ENCODE assay signal across 8 cellular contexts in the genomic region with DNA sequence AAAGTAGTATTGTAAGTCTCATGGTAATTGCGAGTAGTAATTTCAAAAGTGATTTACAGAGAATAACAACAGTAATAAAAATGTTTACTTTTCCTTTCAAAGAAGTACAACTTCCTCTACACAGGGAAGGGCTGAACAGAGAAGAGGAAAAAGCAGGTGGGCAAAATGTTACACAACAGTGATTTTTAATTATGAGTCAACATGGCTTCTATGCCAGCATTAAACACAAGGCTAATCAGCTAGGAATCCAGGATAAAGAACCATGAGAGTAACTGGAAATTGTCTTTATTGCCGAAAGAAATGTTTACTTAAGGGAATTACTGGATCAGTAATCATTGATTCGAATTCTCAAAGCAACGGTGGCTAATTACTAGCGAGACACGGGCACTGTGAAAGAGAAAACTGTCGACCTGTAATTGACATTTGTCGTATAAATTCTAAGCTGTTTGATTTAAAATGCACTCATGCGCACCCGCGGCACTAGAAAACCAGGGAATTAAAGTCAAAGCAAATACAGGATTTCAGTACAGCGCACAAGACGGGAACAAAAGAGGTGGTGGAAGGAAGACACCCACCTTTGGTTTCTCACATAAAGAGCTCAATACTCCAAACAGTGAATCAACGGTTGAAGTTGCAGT. TPM values are rescaled to one million over a fixed set of nuclear protein-coding genes. Genes with fewer than 3 reads are reported as not detected.
A peak's percentile ranks its signal among the peaks of the same experiment; 100 is the strongest.
DNase-seq lines count a peak whose midpoint lies in the region; ATAC-seq and TF ChIP-seq lines count a peak whose summit lies in the region.

No MANE protein-coding gene starts in this region.

- H3K4me1 ChIP-seq in adrenal gland (replicated peaks in 1 of 2) (peaks cover 11 to 23% of the 10 kb centered on the region in 2 donors), skeletal muscle satellite cell (ENCODE audit: control insufficient read depth, insufficient read depth, low read length) (peaks cover 25% of the 10 kb centered on the region)

- H3K36me3 Mint-ChIP-seq in activated naive CD4-positive, alpha-beta T cell treated with anti-CD3 and anti-CD28 coated beads, Interleukin-2, amount 50 U/mL, for 24 hours, result no peaks in the 10 kb centered on the region

- no peak for TF ChIP-seq CTCF in adrenal gland (IDR thresholded peaks at IDR 0.05)

- H3K27ac Mint-ChIP-seq in activated naive CD4-positive, alpha-beta T cell treated with anti-CD3 and anti-CD28 coated beads, Interleukin-2, amount 50 U/mL, for 24 hours, result peak overlapping the region; percentile 90

- peaks cover 30% of the 10 kb centered on the region for H3K4me1 Mint-ChIP-seq in activated naive CD4-positive, alpha-beta T cell treated with anti-CD3 and anti-CD28 coated beads, Interleukin-2, amount 50 U/mL, for 24 hours

- H3K4me2 ChIP-seq in skeletal muscle satellite cell (ENCODE audit: low read length), result peak overlapping the region; percentile 84

- peak overlapping the region; percentile 91 to 98 (median 97) for H3K27ac ChIP-seq in adrenal gland

- WGBS in adrenal gland, 4 donors, result 2 to 4% (median 2%) methylated on average over 14 of the region's 14 CpGs

- H3K9me3 ChIP-seq in adrenal gland (replicated peaks in 1 of 3) (no peaks in the 10 kb centered on the region), iPS-18c (ENCODE audit: control insufficient read depth, insufficient read depth, low read length) (peaks cover 2% of the 10 kb centered on the region), skeletal muscle satellite cell (replicated peaks; ENCODE audit: low read length) (no peaks in the 10 kb centered on the region)

- no peak for ATAC-seq in HG02642 (IDR thresholded peaks at IDR 0.05; ENCODE audit: poor library complexity, unreplicated experiment)

- H3K4me3 Mint-ChIP-seq in activated naive CD4-positive, alpha-beta T cell treated with anti-CD3 and anti-CD28 coated beads, Interleukin-2, amount 50 U/mL, for 24 hours, result peak overlapping the region; percentile 91

- H3K36me3 ChIP-seq in adrenal gland (replicated peaks in 1 of 2) (no peaks in the 10 kb centered on the region), skeletal muscle satellite cell (ENCODE audit: insufficient read depth, low read length) (no peaks in the 10 kb centered on the region)

- H3K9ac ChIP-seq in skeletal muscle satellite cell (ENCODE audit: low read depth, low read length), result peak overlapping the region; percentile 93

- no peak for DNase-seq in activated naive CD4-positive, alpha-beta T cell (lab: John Stamatoyannopoulos, UW)
- DNase-seq in NCI-H2081 treated with DMSO at 0.1 percent for 48 hours (lab: John Stamatoyannopoulos, UW), result peak; percentile 38
- DNase-seq in adrenal gland, result peak in 3 of 7 donors; percentile 20 to 45 (median 40)
- DNase-seq in HuH-7.5 (ENCODE audit: low spot score), result no peak

- H3K27me3 ChIP-seq in adrenal gland (no peaks in the 10 kb centered on the region), skeletal muscle satellite cell (ENCODE audit: control insufficient read depth, insufficient read depth, low read length) (no peaks in the 10 kb centered on the region)

- intact Hi-C loops in adrenal gland (cut with DNase I), result loop anchor here in 1 of 2 donors (10.0 kb wide), 1 partner anchor 121 kb away; no protein-coding TSS in a partner anchor

- H3K4me3 ChIP-seq in adrenal gland (peak overlapping the region in 3 of 4 donors; percentile 47 to 95 (median 84)), iPS-18c (ENCODE audit: insufficient read depth, low read depth, low read length) (peak overlapping the region; percentile 80), skeletal muscle satellite cell (ENCODE audit: low read length) (peak overlapping the region; percentile 75)

- TF ChIP-seq POLR2A in adrenal gland (IDR thresholded peaks at IDR 0.05), result no peak

- H3K27me3 Mint-ChIP-seq in activated naive CD4-positive, alpha-beta T cell treated with anti-CD3 and anti-CD28 coated beads, Interleukin-2, amount 50 U/mL, for 24 hours, result no peaks in the 10 kb centered on the region

- no peaks in the 10 kb centered on the region for H3K9me3 Mint-ChIP-seq in activated naive CD4-positive, alpha-beta T cell treated with anti-CD3 and anti-CD28 coated beads, Interleukin-2, amount 50 U/mL, for 24 hours

RNA-seq across cellular contexts. Expression of gene UTP3, which starts 15.5 kb away (rescaled TPM):
- 10 to 100 TPM; 14.9 to 39.3 (median 27.9) TPM for total RNA-seq in adrenal gland
- 10 to 100 TPM; 31.9 to 51.1 (median 34.0) TPM for polyA plus RNA-seq in adrenal gland
- total RNA-seq in skeletal muscle satellite cell (2012; rRNA removed), result 17.3 and 19.0 TPM in 2 replicates

RNA-seq across cellular contexts. Expression of gene RUFY3, which starts 17.9 kb away (rescaled TPM):
- total RNA-seq in adrenal gland, result 100 to 1,000 TPM in 1 of 8 donors, 10 to 100 TPM in 7; 41.8 to 116 (median 85.4) TPM
- polyA plus RNA-seq in adrenal gland, result 100 to 1,000 TPM in 1 of 3 donors, 10 to 100 TPM in 2; 44.8 to 118 (median 67.7) TPM
- 27.1 and 49.2 TPM in 2 replicates for total RNA-seq in skeletal muscle satellite cell (2012; rRNA removed)

RNA-seq across cellular contexts. Expression of gene JCHAIN, which starts 37.5 kb away (rescaled TPM):
- 10 to 100 TPM in 1 of 8 donors, 1 to 10 TPM in 5, under 1 TPM in 1, not detected in 1; 0.97 to 24.9 (median 1.9) TPM for total RNA-seq in adrenal gland
- 100 to 1,000 TPM in 1 of 3 donors, 1 to 10 TPM in 1, under 1 TPM in 1; 0.98 to 124 (median 8.3) TPM for polyA plus RNA-seq in adrenal gland
- total RNA-seq in skeletal muscle satellite cell (2012; rRNA removed), result 0.22 TPM in 1 of 2 replicates, not detected in the other
